ENCODE assay signal across 11 cellular contexts in genomic region chr2:150165988-150166965, GRCh38.
DNase-seq lines count a peak whose midpoint lies in the region; TF ChIP-seq lines count a peak whose summit lies in the region.
"Had no signal": no experiment of that assay in that cellular context is flagged by ENCODE, and none has a peak within 500 bp of the region (broad histone marks: within the 10 kb centered on the region; RNA-seq: fewer than 3 reads in every experiment).

No MANE protein-coding gene starts in this region.

- no peak overlapping the region for H3K4me3 Mint-ChIP-seq in activated CD4-positive, alpha-beta memory T cell treated with anti-CD3 and anti-CD28 coated beads for 36 hours
- H3K4me3 Mint-ChIP-seq: activated naive CD8-positive, alpha-beta T cell; stimulated activated naive B cell treated with anti-CD40 and anti-IgM and Interleukin-4, amounts not matched to agents 10 μg/mL and 1 μg/mL and 100 μg/mL, for 72 hours had no signal

- peak overlapping the region; percentile 69 for H3K27ac ChIP-seq in SK-N-MC
- H3K27ac ChIP-seq: skin epidermis had no signal

- H3K4me3 ChIP-seq in SK-N-MC (no peak overlapping the region), fibroblast of the aortic adventitia (ENCODE audit: low read depth, low read length) (no peak overlapping the region)
- H3K4me3 ChIP-seq: skin epidermis had no signal

- peak; percentile 95 for DNase-seq in H4 (ENCODE audit: low spot score)
- no peak for DNase-seq in SK-N-MC (ENCODE audit: low read depth, low spot score)
- peak; percentile 64 for DNase-seq in fibroblast of the aortic adventitia (ENCODE audit: low read depth)
- peak; percentile 74 for DNase-seq in renal cortical epithelial cell (ENCODE audit: low read depth)
- no peak for DNase-seq in activated CD4-positive, alpha-beta memory T cell treated with anti-CD3 and anti-CD28 coated beads for 36 hours
- no peak for DNase-seq in stimulated activated CD4-positive, alpha-beta T cell treated with anti-CD3 and anti-CD28 coated beads, Interleukin-4, amount 100 ng/mL, for 4 hours
- no peak for DNase-seq in HK-2 (ENCODE audit: unreplicated experiment)
- DNase-seq in OCI-M2 (lab: John Stamatoyannopoulos, UW; ENCODE audit: unreplicated experiment): no peak
- DNase-seq: stimulated activated naive B cell treated with anti-CD40 and anti-IgM and Interleukin-4, amounts not matched to agents 10 μg/mL and 1 μg/mL and 100 μg/mL, for 72 hours had no signal

- POLR2A ChIA-PET in activated CD4-positive, alpha-beta memory T cell treated with anti-CD3 and anti-CD28 coated beads for 36 hours (lab: Charles Lee): no interaction called here

- no peaks in the 10 kb centered on the region for H3K36me3 ChIP-seq in SK-N-MC (ENCODE audit: insufficient read depth, low read length)

- intact Hi-C loops in activated CD4-positive, alpha-beta memory T cell treated with anti-CD3 and anti-CD28 coated beads for 36 hours (cut with micrococcal nuclease): no loop called here

- peak overlapping the region; percentile 25 for H3K9ac ChIP-seq in SK-N-MC (ENCODE audit: insufficient read length)

- H3K9me3 ChIP-seq in SK-N-MC (ENCODE audit: low read depth, low read length): no peaks in the 10 kb centered on the region

- no peak overlapping the region for H3K27ac Mint-ChIP-seq in activated CD4-positive, alpha-beta memory T cell treated with anti-CD3 and anti-CD28 coated beads for 36 hours
- H3K27ac Mint-ChIP-seq: activated naive CD8-positive, alpha-beta T cell; stimulated activated naive B cell treated with anti-CD40 and anti-IgM and Interleukin-4, amounts not matched to agents 10 μg/mL and 1 μg/mL and 100 μg/mL, for 72 hours had no signal

- no peaks in the 10 kb centered on the region for H3K27me3 Mint-ChIP-seq in activated CD4-positive, alpha-beta memory T cell treated with anti-CD3 and anti-CD28 coated beads for 36 hours
- H3K27me3 Mint-ChIP-seq: activated naive CD8-positive, alpha-beta T cell; stimulated activated naive B cell treated with anti-CD40 and anti-IgM and Interleukin-4, amounts not matched to agents 10 μg/mL and 1 μg/mL and 100 μg/mL, for 72 hours had no signal

- no peak for TF ChIP-seq CTCF in fibroblast of the aortic adventitia (IDR thresholded peaks at IDR 0.05; ENCODE audit: insufficient read depth, low read length)

- peaks cover 4% of the 10 kb centered on the region for H3K9me3 Mint-ChIP-seq in activated CD4-positive, alpha-beta memory T cell treated with anti-CD3 and anti-CD28 coated beads for 36 hours

- CTCF ChIA-PET in activated CD4-positive, alpha-beta memory T cell treated with anti-CD3 and anti-CD28 coated beads for 36 hours (lab: Charles Lee): no interaction called here

- no peaks in the 10 kb centered on the region for H3K36me3 Mint-ChIP-seq in activated CD4-positive, alpha-beta memory T cell treated with anti-CD3 and anti-CD28 coated beads for 36 hours
- H3K36me3 Mint-ChIP-seq: activated naive CD8-positive, alpha-beta T cell; stimulated activated naive B cell treated with anti-CD40 and anti-IgM and Interleukin-4, amounts not matched to agents 10 μg/mL and 1 μg/mL and 100 μg/mL, for 72 hours had no signal

- no peaks in the 10 kb centered on the region for H3K4me1 Mint-ChIP-seq in activated CD4-positive, alpha-beta memory T cell treated with anti-CD3 and anti-CD28 coated beads for 36 hours (ENCODE audit: low read depth)
- H3K4me1 Mint-ChIP-seq: stimulated activated naive B cell treated with anti-CD40 and anti-IgM and Interleukin-4, amounts not matched to agents 10 μg/mL and 1 μg/mL and 100 μg/mL, for 72 hours had no signal

Comparison
In these comparisons a context has a peak if more than half of its experiments do, and no peak if none do; other contexts are left out.
1. DNase-seq: peak in H4 (single experiment), fibroblast of the aortic adventitia (single experiment) and renal cortical epithelial cell (single experiment); none in SK-N-MC (single experiment), activated CD4-positive, alpha-beta memory T cell treated with anti-CD3 and anti-CD28 coated beads for 36 hours (single experiment), stimulated activated CD4-positive, alpha-beta T cell treated with anti-CD3 and anti-CD28 coated beads, Interleukin-4, amount 100 ng/mL, for 4 hours (0 of 2), HK-2 (single experiment) and OCI-M2 (single experiment).